17 cellular contexts compared by ENCODE assay signal in genomic region chr3:5806192-5806591, GRCh38.
DNase-seq lines count a peak whose midpoint lies in the region; ATAC-seq and TF ChIP-seq lines count a peak whose summit lies in the region.
"Had no signal": no experiment of that assay in that cellular context is flagged by ENCODE, and none has a peak within 500 bp of the region (broad histone marks: within the 10 kb centered on the region; RNA-seq: fewer than 3 reads in every experiment).

No MANE protein-coding gene starts in this region.

- intact Hi-C loops in PC-3 (cut with micrococcal nuclease), result no loop called here

- ATAC-seq in GM18868 (IDR thresholded peaks at IDR 0.05; ENCODE audit: unreplicated experiment) (peak; percentile 62), PC-3 (no peak)
- ATAC-seq: activated naive CD4-positive, alpha-beta T cell treated with anti-CD3 and anti-CD28 coated beads, Interleukin-2, amount 50 U/mL, for 72 hours; left cardiac atrium; stimulated activated memory B cell treated with anti-CD40 and anti-IgM and Interleukin-4, amounts not matched to agents 10 μg/mL and 1 μg/mL and 100 μg/mL, for 72 hours had no signal

- peak; percentile 50 for DNase-seq in PC-3
- DNase-seq in iPS-NIHi7 (ENCODE audit: extremely low spot score), result peak; percentile 16
- DNase-seq in NCI-H1694 treated with DMSO at 0.1 percent for 48 hours (lab: John Stamatoyannopoulos, UW), result no peak
- no peak for DNase-seq in pons (ENCODE audit: low spot score)
- no peak for DNase-seq in effector CD4-positive, alpha-beta T cell
- no peak for DNase-seq in occipital lobe (lab: John Stamatoyannopoulos, UW)
- DNase-seq: activated CD8-positive, alpha-beta memory T cell treated with anti-CD3 and anti-CD28 coated beads for 24 hours; C1 segment of cervical spinal cord; foreskin melanocyte; left cardiac atrium; NCI-H1048; NCI-H526 treated with DMSO at 0.1 percent for 48 hours; stimulated activated CD4-positive, alpha-beta T cell treated with anti-CD3 and anti-CD28 coated beads, Interleukin-1b, Interleukin-23, amount 100 ng/mL, for 48 hours had no signal

- POLR2A ChIA-PET in PC-3 (lab: Charles Lee; ENCODE audit: unreplicated experiment), result no interaction called here

- no peak overlapping the region for H3K4me3 ChIP-seq in PC-3 (ENCODE audit: low read length)

- H3K9ac ChIP-seq in PC-3 (ENCODE audit: low read length), result no peak overlapping the region

- H3K27ac ChIP-seq in C4-2B, result no peak overlapping the region
- no peak overlapping the region for H3K27ac ChIP-seq in PC-3 (ENCODE audit: low read length)

- BruUV-seq in PC-3 (replicated peaks; lab: Mats Ljungman, UMichigan), result no TSS peak

- no peaks in the 10 kb centered on the region for H3K9me3 ChIP-seq in PC-3 (ENCODE audit: low read length)

- H3K4me2 ChIP-seq in PC-3 (ENCODE audit: low read length), result no peak overlapping the region

- H4K20me1 ChIP-seq in PC-3 (ENCODE audit: low read length), result no peaks in the 10 kb centered on the region

- TF ChIP-seq CTCF in C4-2B (conservative IDR thresholded peaks at IDR 0.05) (peak; percentile 60), PC-3 (conservative IDR thresholded peaks at IDR 0.05; ENCODE audit: low read depth, low read length) (peak; percentile 63)

- H3K9me2 ChIP-seq in PC-3 (replicated peaks; ENCODE audit: low read length), result no peaks in the 10 kb centered on the region

- H3K4me1 ChIP-seq in PC-3 (ENCODE audit: insufficient read depth, low read length), result no peaks in the 10 kb centered on the region

- CTCF ChIA-PET in PC-3 (lab: Charles Lee), result no interaction called here

- no peaks in the 10 kb centered on the region for H3F3A ChIP-seq in PC-3 (ENCODE audit: low read length, unreplicated experiment)

- H3K27me3 ChIP-seq in PC-3 (ENCODE audit: low read length), result no peaks in the 10 kb centered on the region

- no peaks in the 10 kb centered on the region for H3K36me3 ChIP-seq in PC-3 (ENCODE audit: low read depth, low read length)

- no peak overlapping the region for H2AFZ ChIP-seq in PC-3 (ENCODE audit: low read length)

- H3K79me2 ChIP-seq in PC-3 (ENCODE audit: low read length), result no peaks in the 10 kb centered on the region

Comparison
In these comparisons a context has a peak if more than half of its experiments do, and no peak if none do; other contexts are left out.
1. DNase-seq: peak in PC-3 (single experiment) and iPS-NIHi7 (single experiment); none in NCI-H1694 treated with DMSO at 0.1 percent for 48 hours (single experiment), pons (single experiment), effector CD4-positive, alpha-beta T cell (single experiment) and occipital lobe (single experiment).